Comparison of ENCODE assay signal across 9 cellular contexts in the genomic region with DNA sequence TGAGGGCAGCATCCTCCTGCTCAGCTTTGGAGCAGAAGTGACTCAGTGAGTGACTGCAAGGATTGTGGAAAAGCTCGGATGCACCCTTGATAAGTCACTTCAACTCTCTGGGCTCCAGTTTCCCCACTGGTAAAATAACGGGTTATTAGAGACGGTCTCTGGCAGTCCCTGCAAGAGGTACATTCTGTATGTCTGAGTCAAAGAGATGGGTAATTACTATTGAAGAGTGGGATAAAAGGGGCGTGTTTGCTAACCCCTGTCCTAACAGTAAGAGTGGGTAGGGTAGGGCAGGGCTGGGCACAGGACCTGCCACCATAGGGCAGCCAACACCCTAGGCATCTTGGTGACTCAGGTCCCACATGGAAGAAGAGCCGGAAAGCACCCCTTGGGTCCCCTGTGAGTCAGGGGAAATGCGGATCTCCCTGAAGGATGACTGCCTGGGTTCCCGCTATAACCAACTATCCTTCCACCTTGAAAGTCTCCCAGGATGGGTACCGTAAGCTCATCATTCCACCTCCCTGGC. TPM values are rescaled to one million over a fixed set of nuclear protein-coding genes. Genes with fewer than 3 reads are reported as not detected.
DNase-seq lines count a peak whose midpoint lies in the region; ATAC-seq and TF ChIP-seq lines count a peak whose summit lies in the region.
"Had no signal": no experiment of that assay in that cellular context is flagged by ENCODE, and none has a peak within 500 bp of the region (broad histone marks: within the 10 kb centered on the region; RNA-seq: fewer than 3 reads in every experiment).

No MANE protein-coding gene starts in this region.

- no peaks in the 10 kb centered on the region for H3K9me2 ChIP-seq in PC-3 (replicated peaks; ENCODE audit: low read length)

- peaks cover 8% of the 10 kb centered on the region; the same call in 1 of the 2 replicates for H3K79me2 ChIP-seq in PC-3 (ENCODE audit: low read length)

- intact Hi-C loops in CD14-positive monocyte (cut with micrococcal nuclease) (loop anchor here (1.0 to 5.0 kb wide), 2 partner anchors 11 to 587 kb away; partner anchors contain the start of gene FTH1 (in 1 of the 2)), PC-3 (cut with micrococcal nuclease) (loop anchor here (10.0 kb wide), 1 partner anchor 579 kb away; no protein-coding TSS in a partner anchor)

- H3K4me1 ChIP-seq in PC-3 (ENCODE audit: insufficient read depth, low read length): peaks cover 83% of the 10 kb centered on the region
- peaks cover 83% of the 10 kb centered on the region for H3K4me1 ChIP-seq in effector memory CD4-positive, alpha-beta T cell (ENCODE audit: control insufficient read depth, insufficient read depth, low read length, poor library complexity, severe bottlenecking)

- peak overlapping the region; percentile 82 for H3K9ac ChIP-seq in PC-3 (ENCODE audit: low read length)

- H4K20me1 ChIP-seq in PC-3 (ENCODE audit: low read length): no peaks in the 10 kb centered on the region

- H3F3A ChIP-seq in PC-3 (ENCODE audit: low read length, unreplicated experiment): peaks cover 10% of the 10 kb centered on the region

- H3K36me3 Mint-ChIP-seq in CD14-positive monocyte: peaks cover 5 to 15% of the 10 kb centered on the region in 2 donors

- BruUV-seq in PC-3 (replicated peaks; lab: Mats Ljungman, UMichigan): no TSS peak

- CTCF ChIA-PET in PC-3 (lab: Charles Lee): interaction anchor here (1.0 to 2.9 kb wide), 2 partner anchors 11 to 38 kb away, joined by 3 to 21 read pairs; partner anchors contain the start of gene TUT1

- H3K4me3 ChIP-seq in PC-3 (ENCODE audit: low read length): peak overlapping the region; percentile 60
- H3K4me3 ChIP-seq in effector memory CD4-positive, alpha-beta T cell (ENCODE audit: insufficient read depth, low read depth, low read length, poor library complexity, severe bottlenecking): no peak overlapping the region

- peak; percentile 85 for DNase-seq in CD14-positive monocyte (ENCODE audit: low spot score)
- DNase-seq in PC-3: peak; percentile 96
- DNase-seq in effector memory CD4-positive, alpha-beta T cell: no peak
- peak; percentile 68 for DNase-seq in non-pigmented ciliary epithelial cell (ENCODE audit: low read depth)
- no peak for DNase-seq in amygdala (lab: John Stamatoyannopoulos, UW)
- DNase-seq in HPDE6-E6E7 (ENCODE audit: extremely low spot score): no peak

- peaks cover 79% of the 10 kb centered on the region for H3K4me1 Mint-ChIP-seq in CD14-positive monocyte

- no peaks in the 10 kb centered on the region for H3K9me3 ChIP-seq in PC-3 (ENCODE audit: low read length)
- H3K9me3 ChIP-seq in effector memory CD4-positive, alpha-beta T cell (ENCODE audit: control insufficient read depth, low read length): no peaks in the 10 kb centered on the region
- H3K9me3 ChIP-seq: neutrophil had no signal

- peak overlapping the region; percentile 13; the same call in 1 of the 2 replicates for H2AFZ ChIP-seq in PC-3 (ENCODE audit: low read length)

- peaks cover 2 to 23% (median 3%) of the 10 kb centered on the region in 3 donors for H3K27me3 Mint-ChIP-seq in CD14-positive monocyte (ENCODE audit: low read depth in 3 of 3)

- TF ChIP-seq CTCF in CD14-positive monocyte (IDR thresholded peaks at IDR 0.05) (no peak), PC-3 (conservative IDR thresholded peaks at IDR 0.05; ENCODE audit: low read depth, low read length) (no peak)

- peak overlapping the region; percentile 90 for H3K4me2 ChIP-seq in PC-3 (ENCODE audit: low read length)

- peaks cover 5% of the 10 kb centered on the region; the same call in 1 of the 2 replicates for H3K36me3 ChIP-seq in PC-3 (ENCODE audit: low read depth, low read length)
- H3K36me3 ChIP-seq in effector memory CD4-positive, alpha-beta T cell (ENCODE audit: control insufficient read depth, insufficient read depth, low read length): no peaks in the 10 kb centered on the region

- H3K27ac Mint-ChIP-seq in CD14-positive monocyte: peak overlapping the region; percentile 100

- H3K27me3 ChIP-seq in PC-3 (ENCODE audit: low read length): no peaks in the 10 kb centered on the region
- H3K27me3 ChIP-seq in effector memory CD4-positive, alpha-beta T cell (replicated peaks; ENCODE audit: control insufficient read depth, insufficient read depth, low read length, poor library complexity, severe bottlenecking): no peaks in the 10 kb centered on the region

- H3K9me3 Mint-ChIP-seq in CD14-positive monocyte: no peaks in the 10 kb centered on the region

- ATAC-seq in PC-3 (peak; percentile 48), HG02798 (IDR thresholded peaks at IDR 0.05; ENCODE audit: poor library complexity, unreplicated experiment) (no peak), GM18858 (IDR thresholded peaks at IDR 0.05; ENCODE audit: unreplicated experiment) (no peak)

- H3K4me3 Mint-ChIP-seq in CD14-positive monocyte: peak overlapping the region; percentile 70 to 93

- POLR2A ChIA-PET in PC-3 (lab: Charles Lee; ENCODE audit: unreplicated experiment): interaction anchor here (0.5 to 1.5 kb wide), 5 partner anchors 8 to 111 kb away, joined by 3 to 11 read pairs (median 7); partner anchors contain the start of genes C11orf98, CSKMT, EEF1G and TUT1

- peak overlapping the region; percentile 94 for H3K27ac ChIP-seq in PC-3 (ENCODE audit: low read length)
- H3K27ac ChIP-seq in effector memory CD4-positive, alpha-beta T cell (ENCODE audit: insufficient read depth, low read length, poor library complexity, severe bottlenecking): peak overlapping the region; percentile 99
- H3K27ac ChIP-seq: neutrophil had no signal

RNA-seq across cellular contexts. Expression of gene AHNAK, which starts 7.3 kb away (rescaled TPM):
- 100 to 1,000 TPM in 1 of 2 donors, 10 to 100 TPM in 1; 80.0 to 103 TPM for polyA plus RNA-seq in CD14-positive monocyte
- total RNA-seq in PC-3 (2014; rRNA removed): 287 and 383 TPM in 2 replicates

RNA-seq across cellular contexts. Expression of gene EEF1G, which starts 19.8 kb away (rescaled TPM):
- polyA plus RNA-seq in CD14-positive monocyte: 100 to 1,000 TPM; 490 to 491 TPM
- total RNA-seq in PC-3 (2014; rRNA removed): 1,577 and 1,815 TPM in 2 replicates

RNA-seq across cellular contexts. Expression of gene TUT1, which starts 37.4 kb away (rescaled TPM):
- polyA plus RNA-seq in CD14-positive monocyte: 1 to 10 TPM; 1.8 to 2.1 TPM
- total RNA-seq in PC-3 (2014; rRNA removed): 17.8 and 20.6 TPM in 2 replicates

RNA-seq across cellular contexts. Expression of gene MTA2, which starts 47.8 kb away (rescaled TPM):
- 10 to 100 TPM; 14.0 to 17.6 TPM for polyA plus RNA-seq in CD14-positive monocyte
- 193 and 259 TPM in 2 replicates for total RNA-seq in PC-3 (2014; rRNA removed)

RNA-seq across cellular contexts. Expression of gene EML3, which starts 58.7 kb away (rescaled TPM):
- 10 to 100 TPM in 1 of 2 donors, 1 to 10 TPM in 1; 7.2 to 10.6 TPM for polyA plus RNA-seq in CD14-positive monocyte
- total RNA-seq in PC-3 (2014; rRNA removed): 32.8 and 50.6 TPM in 2 replicates

Comparison
In these comparisons a context has a peak if more than half of its experiments do, and no peak if none do; other contexts are left out.
1. DNase-seq: peak in CD14-positive monocyte (single experiment), PC-3 (single experiment) and non-pigmented ciliary epithelial cell (single experiment); none in effector memory CD4-positive, alpha-beta T cell (0 of 3), amygdala (0 of 56) and HPDE6-E6E7 (single experiment).